Comparison of ENCODE assay signal across 21 cellular contexts in genomic region chr7:42337225-42337905, GRCh38.
DNase-seq lines count a peak whose midpoint lies in the region; FAIRE-seq and TF ChIP-seq lines count a peak whose summit lies in the region.
"Had no signal": no experiment of that assay in that cellular context is flagged by ENCODE, and none has a peak within 500 bp of the region (broad histone marks: within the 10 kb centered on the region; RNA-seq: fewer than 3 reads in every experiment).

No MANE protein-coding gene starts in this region.

- H2BK20ac ChIP-seq in H9 (ENCODE audit: low read depth, low read length, poor library complexity, severe bottlenecking) = no peak overlapping the region

- H3K4ac ChIP-seq in H9 (ENCODE audit: low read depth, low read length) = no peak overlapping the region

- H2BK12ac ChIP-seq in H9 (ENCODE audit: insufficient read length, low read depth, low read length) = no peak overlapping the region

- H3K23ac ChIP-seq in H9 (ENCODE audit: insufficient read length, low read depth, low read length) = no peak overlapping the region

- H2BK15ac ChIP-seq in H9 (ENCODE audit: low read depth, low read length) = no peak overlapping the region

- H2AFZ ChIP-seq in ACC112 (ENCODE audit: low read length, unreplicated experiment) (peak overlapping the region; percentile 27), astrocyte (ENCODE audit: low read depth, low read length) (no peak overlapping the region), neural progenitor cell (replicated peaks) (no peak overlapping the region), H9 (ENCODE audit: low read length) (no peak overlapping the region)

- no peaks in the 10 kb centered on the region for H3K9me3 ChIP-seq in astrocyte (ENCODE audit: insufficient read depth, low read depth, low read length)
- H3K9me3 ChIP-seq in neural progenitor cell (ENCODE audit: low read depth) = peaks cover 10% of the 10 kb centered on the region
- no peaks in the 10 kb centered on the region for H3K9me3 ChIP-seq in H9 (ENCODE audit: control insufficient read depth, low read depth, low read length)

- no peak for TF ChIP-seq CTCF in astrocyte (IDR thresholded peaks at IDR 0.05; ENCODE audit: insufficient read depth, low read depth, low read length)
- no peak for TF ChIP-seq CTCF in neural progenitor cell (IDR thresholded peaks at IDR 0.05)
- TF ChIP-seq CTCF in H9 (conservative IDR thresholded peaks at IDR 0.05) = no peak

- DNase-seq in astrocyte (ENCODE audit: low read depth) (no peak), iPS DF 19.7 (ENCODE audit: low read depth, low spot score) (peak; percentile 7), neural progenitor cell (ENCODE audit: low spot score) (no peak), NK-92 (lab: John Stamatoyannopoulos, UW; ENCODE audit: unreplicated experiment) (no peak), H9 (no peak), D341Med (ENCODE audit: low spot score) (no peak), activated T-cell treated with anti-CD3 and anti-CD28 coated beads for 4 hours (no peak)
- DNase-seq: Caco-2; CD4-positive, alpha-beta memory T cell; DND-41; Karpas-422; MV-4-11; NCI-H1105 treated with DMSO at 0.1 percent for 48 hours; NCI-H2029 treated with DMSO at 0.1 percent for 48 hours; NCI-H226; NCI-H510A treated with DMSO at 0.1 percent for 48 hours; NCI-H774 had no signal

- no peak overlapping the region for H4K8ac ChIP-seq in H9 (replicated peaks; ENCODE audit: insufficient read length, low read depth, low read length)

- H3K27me3 ChIP-seq in ACC112 (ENCODE audit: insufficient read depth, low read length) (no peaks in the 10 kb centered on the region), astrocyte (ENCODE audit: insufficient read depth, low read length) (no peaks in the 10 kb centered on the region), neural progenitor cell (no peaks in the 10 kb centered on the region), H9 (ENCODE audit: insufficient read depth, low read length) (no peaks in the 10 kb centered on the region)
- H3K27me3 ChIP-seq: BLaER1 treated with 17β-estradiol and CSF1 and Interleukin-3, amounts not matched to agents 10 nM and 100 nM had no signal

- H3K36me3 ChIP-seq in ACC112 (ENCODE audit: insufficient read depth, low read length) = no peaks in the 10 kb centered on the region; the same call in 1 of the 2 replicates
- no peaks in the 10 kb centered on the region for H3K36me3 ChIP-seq in astrocyte (ENCODE audit: insufficient read depth, low read length)
- no peaks in the 10 kb centered on the region for H3K36me3 ChIP-seq in neural progenitor cell
- H3K36me3 ChIP-seq: BLaER1 treated with 17β-estradiol and CSF1 and Interleukin-3, amounts not matched to agents 10 nM and 100 nM had no signal

- no peak overlapping the region for H3T11ph ChIP-seq in H9 (ENCODE audit: low read length)

- no peak overlapping the region for H3K9ac ChIP-seq in astrocyte (ENCODE audit: low read length)
- H3K9ac ChIP-seq in neural progenitor cell = no peak overlapping the region
- H3K9ac ChIP-seq in H9 (ENCODE audit: extremely low read depth, insufficient read length, low read length) = no peak overlapping the region
- H3K9ac ChIP-seq: BLaER1 treated with 17β-estradiol and CSF1 and Interleukin-3, amounts not matched to agents 10 nM and 100 nM had no signal

- H3K4me1 ChIP-seq in ACC112 (ENCODE audit: control insufficient read depth, insufficient read depth, low read length, unreplicated experiment) (peaks cover 19% of the 10 kb centered on the region), astrocyte (ENCODE audit: insufficient read depth, low read length) (peaks cover 9% of the 10 kb centered on the region), neural progenitor cell (peaks cover 28% of the 10 kb centered on the region), H9 (ENCODE audit: insufficient read depth, low read length) (peaks cover 3% of the 10 kb centered on the region; the same call in 1 of the 2 replicates)
- H3K4me1 ChIP-seq: Caco-2 had no signal

- no peak overlapping the region for H4K5ac ChIP-seq in H9 (ENCODE audit: insufficient read length, low read depth, low read length)

- H2BK120ac ChIP-seq in H9 (ENCODE audit: low read depth, low read length, poor library complexity, severe bottlenecking) = no peak overlapping the region

- H3K27ac Mint-ChIP-seq in astrocyte (ENCODE audit: unreplicated experiment) (no peak overlapping the region), neural progenitor cell (peak overlapping the region; percentile 72), H9 (peak overlapping the region in 1 of 3 experiments; percentile 84; a peak in 2 of 7 replicates)

- H3K79me2 ChIP-seq in ACC112 (ENCODE audit: control insufficient read depth, insufficient read depth, low read length, unreplicated experiment) (no peaks in the 10 kb centered on the region), astrocyte (ENCODE audit: insufficient read depth, low read length) (no peaks in the 10 kb centered on the region), neural progenitor cell (ENCODE audit: low read depth) (no peaks in the 10 kb centered on the region), H9 (ENCODE audit: insufficient read depth, low read length) (no peaks in the 10 kb centered on the region)

- H3K79me1 ChIP-seq in H9 (ENCODE audit: insufficient read depth, low read depth, low read length, poor library complexity, severe bottlenecking) = no peaks in the 10 kb centered on the region

- no CpG with 5 or more reads among the region's 13 CpGs for WGBS in H9 (ENCODE audit: extremely low coverage, insufficient read length, low lambda C conversion rate)

- no peak overlapping the region for H4K91ac ChIP-seq in H9 (ENCODE audit: insufficient read length, low read depth, low read length)

- no peaks in the 10 kb centered on the region for H3K9me3 Mint-ChIP-seq in astrocyte (ENCODE audit: unreplicated experiment)
- peaks cover 9% of the 10 kb centered on the region for H3K9me3 Mint-ChIP-seq in neural progenitor cell
- peaks cover 7 to 10% of the 10 kb centered on the region in 2 experiments for H3K9me3 Mint-ChIP-seq in H9

- no peak overlapping the region for H3K14ac ChIP-seq in H9 (ENCODE audit: insufficient read depth, low read length)

- H3K36me3 Mint-ChIP-seq in astrocyte (ENCODE audit: low read depth, unreplicated experiment) = no peaks in the 10 kb centered on the region
- H3K36me3 Mint-ChIP-seq in neural progenitor cell = no peaks in the 10 kb centered on the region
- peaks cover 0 to 6% (median 0%) of the 10 kb centered on the region in 3 experiments; a peak in 4 of 7 replicates for H3K36me3 Mint-ChIP-seq in H9 (ENCODE audit: insufficient read depth in 1 of 3, low read depth in 3 of 3)
- H3K36me3 Mint-ChIP-seq: CD4-positive, alpha-beta memory T cell had no signal

- no peak for FAIRE-seq in astrocyte (lab: Jason Lieb, UNC)
- FAIRE-seq: GM12878 had no signal

- no peak overlapping the region for H3K4me3 ChIP-seq in ACC112 (ENCODE audit: low read depth, low read length)
- no peak overlapping the region for H3K4me3 ChIP-seq in astrocyte (ENCODE audit: insufficient read depth, low read depth, low read length)
- no peak overlapping the region for H3K4me3 ChIP-seq in neural progenitor cell
- H3K4me3 ChIP-seq: BLaER1 treated with 17β-estradiol and CSF1 and Interleukin-3, amounts not matched to agents 10 nM and 100 nM; GM12878 had no signal

- H3K23me2 ChIP-seq in H9 (ENCODE audit: insufficient read length, low read depth, low read length, poor library complexity, severe bottlenecking) = no peaks in the 10 kb centered on the region

- H4K20me1 ChIP-seq in astrocyte (ENCODE audit: insufficient read depth, low read length) (no peaks in the 10 kb centered on the region), neural progenitor cell (ENCODE audit: low read depth) (no peaks in the 10 kb centered on the region), H9 (ENCODE audit: control insufficient read depth, insufficient read depth, insufficient read length) (no peaks in the 10 kb centered on the region)
- H4K20me1 ChIP-seq: BLaER1 treated with 17β-estradiol and CSF1 and Interleukin-3, amounts not matched to agents 10 nM and 100 nM had no signal

- H2AK5ac ChIP-seq in H9 (ENCODE audit: insufficient read length, low read length) = no peak overlapping the region

- no peak overlapping the region for H3K4me2 ChIP-seq in astrocyte (ENCODE audit: low read length)
- no peak overlapping the region for H3K4me2 ChIP-seq in neural progenitor cell
- H3K4me2 ChIP-seq in H9 (ENCODE audit: insufficient read depth, insufficient read length, low read length) = no peak overlapping the region

- H3K4me1 Mint-ChIP-seq in astrocyte (ENCODE audit: low read depth, unreplicated experiment) (peaks cover 19% of the 10 kb centered on the region), neural progenitor cell (peaks cover 28% of the 10 kb centered on the region), H9 (peaks cover 13 to 18% of the 10 kb centered on the region in 2 experiments)
- H3K4me1 Mint-ChIP-seq: CD4-positive, alpha-beta memory T cell had no signal

- H3K27me3 Mint-ChIP-seq in astrocyte (ENCODE audit: low read depth, unreplicated experiment) (no peaks in the 10 kb centered on the region), neural progenitor cell (ENCODE audit: insufficient read depth, low read depth) (no peaks in the 10 kb centered on the region), H9 (ENCODE audit: low read depth) (no peaks in the 10 kb centered on the region)
- H3K27me3 Mint-ChIP-seq: CD4-positive, alpha-beta memory T cell had no signal

- H3K27ac ChIP-seq in ACC112 (ENCODE audit: low read depth, low read length) (peak overlapping the region; percentile 44; the same call in 1 of the 2 replicates), astrocyte (ENCODE audit: low read depth, low read length) (no peak overlapping the region), neural progenitor cell (no peak overlapping the region), H9 (ENCODE audit: insufficient read length, low read depth, low read length) (no peak overlapping the region)
- H3K27ac ChIP-seq: 22Rv1; BLaER1 treated with 17β-estradiol and CSF1 and Interleukin-3, amounts not matched to agents 10 nM and 100 nM had no signal

- peak overlapping the region; percentile 24 for H3K4me3 Mint-ChIP-seq in astrocyte (ENCODE audit: unreplicated experiment)
- H3K4me3 Mint-ChIP-seq in neural progenitor cell = peak overlapping the region; percentile 44
- H3K4me3 Mint-ChIP-seq in H9 = no peak overlapping the region
- H3K4me3 Mint-ChIP-seq: CD4-positive, alpha-beta memory T cell had no signal

- no peak overlapping the region for H3K18ac ChIP-seq in H9 (ENCODE audit: insufficient read length, low read depth, low read length)

- H3F3A ChIP-seq in neural progenitor cell (ENCODE audit: low read depth) = no peaks in the 10 kb centered on the region

- no peak overlapping the region for H2BK5ac ChIP-seq in H9 (ENCODE audit: insufficient read length, low read length)

- H3K56ac ChIP-seq in H9 (ENCODE audit: insufficient read length, low read depth, low read length) = no peak overlapping the region

Comparison
In these comparisons a context has a peak if more than half of its experiments do, and no peak if none do; other contexts are left out.
1. H3K4me3 Mint-ChIP-seq: peak in astrocyte (single experiment) and neural progenitor cell (single experiment); none in H9 (0 of 2).